ENCODE assay signal across 26 cellular contexts in genomic region chr21:37574316-37574715, GRCh38.
A peak's percentile ranks its signal among the peaks of the same experiment; 100 is the strongest.
DNase-seq lines count a peak whose midpoint lies in the region; ATAC-seq, FAIRE-seq and TF ChIP-seq lines count a peak whose summit lies in the region.
"Had no signal": no experiment of that assay in that cellular context is flagged by ENCODE, and none has a peak within 500 bp of the region (broad histone marks: within the 10 kb centered on the region; RNA-seq: fewer than 3 reads in every experiment).

No MANE protein-coding gene starts in this region.

- no peak overlapping the region for H3K4me3 Mint-ChIP-seq in neural crest cell
- H3K4me3 Mint-ChIP-seq: B cell; CD14-positive monocyte; CD4-positive, alpha-beta memory T cell; CD8-positive, alpha-beta memory T cell had no signal

- TF ChIP-seq CTCF in H1 (IDR thresholded peaks at IDR 0.05; ENCODE audit: control extremely low read depth in 1 of 3, insufficient read depth in 1 of 3, low read depth in 1 of 3, low read length in 3 of 3), result no peak
- no peak for TF ChIP-seq CTCF in neural crest cell (conservative IDR thresholded peaks at IDR 0.05)

- no peak overlapping the region for H2BK15ac ChIP-seq in H1 (ENCODE audit: low read length)

- no peak overlapping the region; the same call in 1 of the 2 replicates for H3K4me3 ChIP-seq in BLaER1
- no peak overlapping the region for H3K4me3 ChIP-seq in H1 (ENCODE audit: extremely low read depth in 1 of 4, insufficient read depth in 2 of 4, low read depth in 3 of 4, low read length in 4 of 4)
- H3K4me3 ChIP-seq: GM12878 had no signal

- H3K4ac ChIP-seq in H1 (replicated peaks; ENCODE audit: insufficient read length, low read depth, low read length), result no peak overlapping the region

- no peak overlapping the region for H3K23ac ChIP-seq in H1 (ENCODE audit: insufficient read length)

- CTCF ChIA-PET in H1 (lab: Charles Lee; ENCODE audit: partially characterized antibody), result interaction anchor here (1.0 kb wide), 1 partner anchor 201 kb away, joined by 3 read pairs; no protein-coding TSS in a partner anchor

- WGBS in H1 (ENCODE audit: extremely low coverage in 1 of 2, insufficient coverage in 1 of 2, insufficient read length in 1 of 2, insufficient replicate concordance in 2 of 2, low coverage in 1 of 2, low lambda C conversion rate in 2 of 2, missing lambda C conversion rate in 1 of 2), 2 experiments, result 92% methylated on average over 6 of the region's 6 CpGs; no CpG with 5 or more reads in 1 of the 2 experiments

- peak overlapping the region; percentile 54; the same call in 1 of the 2 replicates for H2BK20ac ChIP-seq in H1 (ENCODE audit: low read length)

- no peaks in the 10 kb centered on the region for H4K20me1 ChIP-seq in BLaER1
- no peaks in the 10 kb centered on the region for H4K20me1 ChIP-seq in H1 (replicated peaks in 1 of 2; ENCODE audit: control insufficient read depth in 1 of 2, insufficient read depth in 2 of 2, low read length in 2 of 2)

- no peaks in the 10 kb centered on the region for H3K79me1 ChIP-seq in H1 (ENCODE audit: low read depth, low read length)

- H3K36me3 Mint-ChIP-seq in neural crest cell (ENCODE audit: low read depth), result no peaks in the 10 kb centered on the region
- H3K36me3 Mint-ChIP-seq: CD14-positive monocyte; CD4-positive, CD25-positive, alpha-beta regulatory T cell had no signal

- H3K27me3 ChIP-seq in BLaER1 (no peaks in the 10 kb centered on the region), H1 (replicated peaks in 1 of 4; ENCODE audit: control insufficient read depth in 3 of 4, extremely low read depth in 1 of 4, insufficient read depth in 3 of 4, low read length in 3 of 4) (no peaks in the 10 kb centered on the region)

- peak overlapping the region; percentile 78 for H4K8ac ChIP-seq in H1 (ENCODE audit: extremely low read depth, insufficient read depth, low read length)

- ATAC-seq in GM19328 (IDR thresholded peaks at IDR 0.05; ENCODE audit: unreplicated experiment) (no peak), GM19395 (IDR thresholded peaks at IDR 0.05; ENCODE audit: unreplicated experiment) (no peak), GM19452 (IDR thresholded peaks at IDR 0.05; ENCODE audit: unreplicated experiment) (no peak)
- ATAC-seq: GM12878 had no signal

- no peak for TF ChIP-seq RAD21 in H1 (IDR thresholded peaks at IDR 0.05 in 1 of 2, conservative IDR thresholded peaks at IDR 0.05 in 1 of 2; ENCODE audit: low read depth in 2 of 2, low read length in 2 of 2)

- DNase-seq in H1 (ENCODE audit: low read depth in 1 of 2, low spot score in 2 of 2) (no peak), neural crest cell (ENCODE audit: low read depth, low spot score) (no peak)
- DNase-seq: 8988T; ACHN; C1 segment of cervical spinal cord; CD4-positive, alpha-beta memory T cell; CD4-positive, CD25-positive, alpha-beta regulatory T cell; CD8-positive, alpha-beta memory T cell; COR-L47; DMS 273 treated with DMSO at 0.1 percent for 48 hours; DMS153; DMS53; DMS79; DND-41; EL; GDM1 had no signal

- H3K27ac Mint-ChIP-seq in neural crest cell (ENCODE audit: unreplicated experiment), result peak overlapping the region; percentile 62
- H3K27ac Mint-ChIP-seq: B cell; CD4-positive, alpha-beta memory T cell; CD4-positive, CD25-positive, alpha-beta regulatory T cell had no signal

- H2AK5ac ChIP-seq in H1 (ENCODE audit: low read depth, low read length), result no peak overlapping the region; the same call in 1 of the 2 replicates

- peak overlapping the region; percentile 80; the same call in 1 of the 2 replicates for H2BK12ac ChIP-seq in H1 (ENCODE audit: low read depth, low read length)

- peaks cover 34% of the 10 kb centered on the region for H3K4me1 ChIP-seq in BLaER1
- no peaks in the 10 kb centered on the region for H3K4me1 ChIP-seq in H1 (replicated peaks in 1 of 4; ENCODE audit: control insufficient read depth in 3 of 4, insufficient read depth in 4 of 4, low read length in 3 of 4)

- H3K9ac ChIP-seq in BLaER1 (no peak overlapping the region), H1 (replicated peaks in 1 of 4; ENCODE audit: extremely low read depth in 1 of 4, low read depth in 3 of 4, low read length in 3 of 4) (no peak overlapping the region)

- H3K9me3 ChIP-seq in BLaER1, result peaks cover 29% of the 10 kb centered on the region
- H3K9me3 ChIP-seq in H1 (ENCODE audit: insufficient read depth in 2 of 2, low read depth in 1 of 2, low read length in 1 of 2), result peaks cover 4 to 13% of the 10 kb centered on the region in 2 experiments

- peak overlapping the region; percentile 61; the same call in 1 of the 2 replicates for H2BK5ac ChIP-seq in H1 (ENCODE audit: low read depth, low read length)

- H3K27ac ChIP-seq in BLaER1, result peak overlapping the region; percentile 57
- H3K27ac ChIP-seq in H1 (ENCODE audit: low read depth, low read length), result no peak overlapping the region

- H3K56ac ChIP-seq in H1 (replicated peaks; ENCODE audit: insufficient read length, low read depth, low read length), result no peak overlapping the region

- H3K79me2 ChIP-seq in H1 (ENCODE audit: control insufficient read depth in 1 of 2, insufficient read depth in 2 of 2, low read length in 2 of 2), result no peaks in the 10 kb centered on the region

- no peak overlapping the region for H2BK120ac ChIP-seq in H1 (replicated peaks; ENCODE audit: low read depth, low read length)

- H3K4me2 ChIP-seq in BLaER1 (peak overlapping the region; percentile 61), H1 (ENCODE audit: insufficient read depth in 1 of 2, low read depth in 2 of 2, low read length in 2 of 2) (no peak overlapping the region)

- no peak for TF ChIP-seq EP300 in H1 (IDR thresholded peaks at IDR 0.05; ENCODE audit: borderline replicate concordance in 1 of 2, low read depth in 2 of 2, low read length in 2 of 2)

- no peaks in the 10 kb centered on the region for H3K36me3 ChIP-seq in BLaER1
- no peaks in the 10 kb centered on the region; a peak in 2 of 8 replicates for H3K36me3 ChIP-seq in H1 (ENCODE audit: control insufficient read depth in 2 of 4, insufficient read depth in 4 of 4, low read length in 3 of 4)

- H3K27me3 Mint-ChIP-seq in neural crest cell (ENCODE audit: low read depth), result no peaks in the 10 kb centered on the region

- H4K5ac ChIP-seq in H1 (ENCODE audit: insufficient read length, low read depth, low read length), result no peak overlapping the region

- H3K4me1 Mint-ChIP-seq in neural crest cell, result peaks cover 2% of the 10 kb centered on the region
- H3K4me1 Mint-ChIP-seq: B cell; CD14-positive monocyte; CD4-positive, alpha-beta memory T cell; CD4-positive, CD25-positive, alpha-beta regulatory T cell; CD8-positive, alpha-beta memory T cell had no signal

- no peaks in the 10 kb centered on the region for H3K23me2 ChIP-seq in H1 (ENCODE audit: low read depth, low read length)

- H3K18ac ChIP-seq in H1 (ENCODE audit: extremely low read depth, low read length), result no peak overlapping the region

- no peak for FAIRE-seq in H1 (lab: Jason Lieb, UNC)
- FAIRE-seq: A204.1, GM12878, GM12892, GM18507 had no signal

- no peak for TF ChIP-seq POLR2A in H1 (IDR thresholded peaks at IDR 0.05; ENCODE audit: control extremely low read depth in 1 of 2, low read depth in 2 of 2, low read length in 2 of 2)

- H4K91ac ChIP-seq in H1 (replicated peaks; ENCODE audit: insufficient read length, low read length), result peak overlapping the region; percentile 61

- POLR2A ChIA-PET in H1 (lab: Charles Lee; ENCODE audit: partially characterized antibody), result interaction anchor here (6.1 kb wide), 1 partner anchor 10 kb away, joined by 22 read pairs; no protein-coding TSS in a partner anchor

- no peak overlapping the region for H3K14ac ChIP-seq in H1 (ENCODE audit: insufficient read length)

- H3K9me3 Mint-ChIP-seq in neural crest cell, result peaks cover 6% of the 10 kb centered on the region

- H2AFZ ChIP-seq in H1 (ENCODE audit: low read length), result no peak overlapping the region

TF ChIP-seq in H1, 55 proteins besides CTCF, POLR2A, EP300 and RAD21 (continues in another document):
- TF ChIP-seq USF2 (IDR thresholded peaks at IDR 0.05; ENCODE audit: low read length), result no peak
- TF ChIP-seq MAFK (IDR thresholded peaks at IDR 0.05; ENCODE audit: low read depth, low read length), result no peak
- TF ChIP-seq TEAD4 (IDR thresholded peaks at IDR 0.05; ENCODE audit: low read depth, low read length), result no peak
- TF ChIP-seq ATF2 (IDR thresholded peaks at IDR 0.05; ENCODE audit: low read length), result no peak
- TF ChIP-seq SIX5 (IDR thresholded peaks at IDR 0.05; ENCODE audit: low read depth, low read length), result no peak
- no peak for TF ChIP-seq RFX5 (IDR thresholded peaks at IDR 0.05; ENCODE audit: borderline replicate concordance, low read depth, low read length)
- TF ChIP-seq RNF2 (IDR thresholded peaks at IDR 0.05; ENCODE audit: borderline replicate concordance, low read depth, low read length, missing control alignments, poor library complexity, severe bottlenecking), result no peak
- TF ChIP-seq HDAC2 (IDR thresholded peaks at IDR 0.05; ENCODE audit: borderline replicate concordance in 1 of 2, low read depth in 2 of 2, low read length in 2 of 2), result no peak
- no peak for TF ChIP-seq PHF8 (conservative IDR thresholded peaks at IDR 0.05; ENCODE audit: low read depth, low read length)
- no peak for TF ChIP-seq BRCA1 (IDR thresholded peaks at IDR 0.05; ENCODE audit: low read depth, low read length)
- TF ChIP-seq SRF (IDR thresholded peaks at IDR 0.05; ENCODE audit: low read depth, low read length), result no peak
- TF ChIP-seq RBBP5 (IDR thresholded peaks at IDR 0.05; ENCODE audit: borderline replicate concordance, low read depth, low read length), result no peak
- no peak for TF ChIP-seq CEBPB (IDR thresholded peaks at IDR 0.05; ENCODE audit: low read depth, low read length)
- TF ChIP-seq CTBP2 (IDR thresholded peaks at IDR 0.05; ENCODE audit: borderline replicate concordance, insufficient read depth, insufficient read length, low read length), result no peak
